ENCODE assay signal across 9 cellular contexts in the genomic region with DNA sequence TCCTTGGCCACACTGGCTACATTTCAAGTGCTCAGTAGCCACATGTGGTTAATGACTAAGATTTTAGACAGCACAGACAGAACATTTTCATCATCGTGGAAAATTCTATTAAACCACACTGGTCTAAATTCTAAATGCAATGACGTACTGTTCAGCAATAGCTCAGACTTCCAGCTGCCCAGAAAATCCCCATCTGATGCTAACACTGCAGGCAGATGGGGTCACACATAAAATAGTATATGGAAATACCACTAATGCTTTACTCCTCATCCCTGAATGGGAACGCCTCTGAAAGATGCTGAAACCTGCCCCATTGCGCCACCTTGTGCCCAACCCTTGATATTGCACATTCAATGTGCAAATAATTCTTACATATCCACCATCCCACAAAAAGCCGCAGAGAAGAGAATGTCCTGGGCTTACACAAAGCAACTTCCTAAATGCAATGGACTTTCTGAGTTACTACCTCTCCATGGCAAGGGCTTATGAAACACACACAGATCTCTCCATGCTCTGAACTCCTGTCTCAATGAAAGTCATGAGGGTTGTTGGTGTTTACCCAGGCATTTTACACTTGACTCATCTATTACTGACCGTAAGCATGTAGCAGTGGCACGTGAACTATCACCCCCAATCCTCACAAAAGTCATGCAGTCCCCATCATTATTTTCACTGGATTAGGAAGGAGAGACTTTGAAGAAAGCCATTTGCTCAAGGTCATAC.
DNase-seq lines count a peak whose midpoint lies in the region; ATAC-seq lines count a peak whose summit lies in the region.
"Had no signal": no experiment of that assay in that cellular context is flagged by ENCODE, and none has a peak within 500 bp of the region (broad histone marks: within the 10 kb centered on the region; RNA-seq: fewer than 3 reads in every experiment).

No MANE protein-coding gene starts in this region.

- no peaks in the 10 kb centered on the region for H3K9me3 Mint-ChIP-seq in memory B cell
- H3K9me3 Mint-ChIP-seq: central memory CD8-positive, alpha-beta T cell had no signal

- no peaks in the 10 kb centered on the region for H3K36me3 Mint-ChIP-seq in memory B cell

- H3K27me3 Mint-ChIP-seq in memory B cell = peaks cover 8% of the 10 kb centered on the region

- no peak overlapping the region for H3K4me3 Mint-ChIP-seq in memory B cell
- H3K4me3 Mint-ChIP-seq: central memory CD8-positive, alpha-beta T cell had no signal

- DNase-seq in DMS79 (lab: John Stamatoyannopoulos, UW) (peak; percentile 41), NCI-H446 treated with DMSO at 0.1 percent for 48 hours (lab: John Stamatoyannopoulos, UW) (peak; percentile 12), memory B cell (ENCODE audit: low spot score in 2 of 2) (peak; percentile 21 to 49)
- peak; percentile 34 to 54 for DNase-seq in activated CD4-positive, alpha-beta T cell treated with anti-CD3 and anti-CD28 coated beads for 4 hours
- peak; percentile 30 for DNase-seq in effector CD4-positive, alpha-beta T cell
- peak; percentile 28 for DNase-seq in stimulated activated CD8-positive, alpha-beta memory T cell treated with anti-CD3 and anti-CD28 coated beads, Interleukin-15, amount 100 ng/mL, for 24 hours (ENCODE audit: low read depth)

- H3K27ac Mint-ChIP-seq in memory B cell = no peak overlapping the region

- no peaks in the 10 kb centered on the region for H3K4me1 Mint-ChIP-seq in memory B cell
- H3K4me1 Mint-ChIP-seq: central memory CD8-positive, alpha-beta T cell had no signal

- ATAC-seq in HG02642 (IDR thresholded peaks at IDR 0.05; ENCODE audit: poor library complexity, unreplicated experiment) = peak; percentile 54
- no peak for ATAC-seq in memory B cell (ENCODE audit: low read depth)
- ATAC-seq in HG03135 (IDR thresholded peaks at IDR 0.05; ENCODE audit: unreplicated experiment) = no peak
